In the genomic region with DNA sequence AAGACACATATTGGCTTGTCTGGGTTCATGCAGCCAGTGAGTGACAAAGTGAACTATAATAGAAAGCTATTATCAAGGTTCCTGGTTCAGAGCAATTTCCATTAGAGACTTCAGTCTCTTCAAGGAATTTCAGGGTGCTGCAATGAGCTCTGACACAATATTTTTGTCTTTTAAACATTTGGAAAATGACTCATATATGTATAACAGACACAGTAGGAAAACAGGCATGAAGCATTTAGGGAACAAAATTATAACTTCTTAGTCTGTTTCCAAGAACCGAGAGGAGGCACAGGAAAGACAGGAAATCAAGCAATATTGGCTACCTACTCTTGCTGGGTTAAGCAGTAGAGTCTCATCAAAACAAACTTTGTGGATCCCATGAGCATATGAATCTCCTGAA, we compare ENCODE assay signal across 30 cellular contexts.
DNase-seq lines count a peak whose midpoint lies in the region; ATAC-seq, FAIRE-seq and TF ChIP-seq lines count a peak whose summit lies in the region.
"Had no signal": no experiment of that assay in that cellular context is flagged by ENCODE, and none has a peak within 500 bp of the region (broad histone marks: within the 10 kb centered on the region; RNA-seq: fewer than 3 reads in every experiment).

No MANE protein-coding gene starts in this region.

- H3K36me3 ChIP-seq in GM23338 (ENCODE audit: insufficient read depth) (0 out of 2 replicates have a peak, but pooled peaks cover 4% of the 10 kb centered on the region), bronchial epithelial cell (ENCODE audit: control insufficient read depth, insufficient read depth, low read length) (no peaks in the 10 kb centered on the region), ovary (no peaks in the 10 kb centered on the region)
- H3K36me3 ChIP-seq: adrenal gland, gastrocnemius medialis, SJSA1, vagina had no signal

- H3K4me3 ChIP-seq in AG09309 (ENCODE audit: control insufficient read depth, low read depth, low read length) (no peak overlapping the region), GM23338 (no peak overlapping the region), bronchial epithelial cell (ENCODE audit: low read depth, low read length) (no peak overlapping the region), ovary (no peak overlapping the region)
- H3K4me3 ChIP-seq: A549, adrenal gland, gastrocnemius medialis, SJSA1, vagina had no signal

- no peaks in the 10 kb centered on the region for H3K4me1 ChIP-seq in GM23338 (ENCODE audit: insufficient read depth)
- no peaks in the 10 kb centered on the region for H3K4me1 ChIP-seq in ovary (ENCODE audit: insufficient read depth)
- H3K4me1 ChIP-seq: A549, adrenal gland, gastrocnemius medialis, SJSA1, vagina had no signal

- no peak for FAIRE-seq in bronchial epithelial cell (lab: Jason Lieb, UNC)
- FAIRE-seq: A549, endothelial cell of umbilical vein, islet of Langerhans had no signal

- no peak for TF ChIP-seq CTCF in AG09309 (IDR thresholded peaks at IDR 0.05; ENCODE audit: control insufficient read depth, insufficient read depth, low read depth, low read length, missing control alignments)
- no peak for TF ChIP-seq CTCF in GM23338 (conservative IDR thresholded peaks at IDR 0.05; ENCODE audit: low read depth in 2 of 2)
- TF ChIP-seq CTCF in bronchial epithelial cell (IDR thresholded peaks at IDR 0.05; ENCODE audit: insufficient read depth, low read length, severe bottlenecking): no peak
- TF ChIP-seq CTCF in ovary (IDR thresholded peaks at IDR 0.05): no peak

- intact Hi-C loops in Right ventricle myocardium inferior (cut with DNase I) (no loop called here), ovary (cut with DNase I) (no loop called here)

- no peak overlapping the region for H3K27ac Mint-ChIP-seq in GM23338
- H3K27ac Mint-ChIP-seq: activated CD4-positive, alpha-beta T cell treated with anti-CD3 and anti-CD28 coated beads for 36 hours; natural killer cell; stimulated activated memory B cell treated with anti-CD40 and anti-IgM and Interleukin-4, amounts not matched to agents 10 μg/mL and 1 μg/mL and 100 μg/mL, for 72 hours had no signal

- no peak for TF ChIP-seq POLR2A in ovary (IDR thresholded peaks at IDR 0.05)

- H3K79me2 ChIP-seq in GM23338 (replicated peaks; ENCODE audit: insufficient read depth): no peaks in the 10 kb centered on the region

- H3K9me3 Mint-ChIP-seq in GM23338: peaks cover 15% of the 10 kb centered on the region

- H3K4me1 Mint-ChIP-seq in GM23338: no peaks in the 10 kb centered on the region
- H3K4me1 Mint-ChIP-seq: activated CD4-positive, alpha-beta T cell treated with anti-CD3 and anti-CD28 coated beads for 36 hours; natural killer cell; stimulated activated memory B cell treated with anti-CD40 and anti-IgM and Interleukin-4, amounts not matched to agents 10 μg/mL and 1 μg/mL and 100 μg/mL, for 72 hours had no signal

- no peaks in the 10 kb centered on the region for H4K20me1 ChIP-seq in GM23338 (replicated peaks; ENCODE audit: insufficient read depth)

- peak; percentile 14 for DNase-seq in AG09309 (ENCODE audit: low read depth)
- no peak for DNase-seq in GM23338 (ENCODE audit: low spot score)
- DNase-seq in bronchial epithelial cell (ENCODE audit: low read depth): peak; percentile 21
- peak; percentile 59 for DNase-seq in iris pigment epithelial cell (ENCODE audit: low read depth)
- DNase-seq in Right ventricle myocardium inferior (ENCODE audit: missing footprints): no peak
- DNase-seq in ecto neural progenitor cell (ENCODE audit: low spot score): no peak
- DNase-seq in ovary: no peak
- DNase-seq in NCI-H345 treated with DMSO at 0.1 percent for 48 hours (lab: John Stamatoyannopoulos, UW; ENCODE audit: unreplicated experiment): no peak
- DNase-seq: activated CD4-positive, alpha-beta T cell treated with anti-CD3 and anti-CD28 coated beads for 36 hours; activated CD8-positive, alpha-beta memory T cell treated with anti-CD3 and anti-CD28 coated beads for 24 hours; activated T-cell treated with anti-CD3 and anti-CD28 coated beads, Interleukin-2, amount 50 U/mL, for 1 hour; adrenal gland; Calu3; gastrocnemius medialis; hypothalamus; midbrain; natural killer cell; NCI-H1694 treated with DMSO at 0.1 percent for 48 hours; NCI-H2171; NCI-H526; retina; stimulated activated CD4-positive, alpha-beta T cell treated with anti-CD3 and anti-CD28 coated beads, Interleukin-4, amount 100 ng/mL, for 1 hour had no signal

- H3K9me3 ChIP-seq in ovary: no peaks in the 10 kb centered on the region
- H3K9me3 ChIP-seq: A549, adrenal gland, gastrocnemius medialis, SJSA1 had no signal

- no peak overlapping the region for H3K27ac ChIP-seq in GM23338 (ENCODE audit: low read depth)
- H3K27ac ChIP-seq in ovary: no peak overlapping the region
- H3K27ac ChIP-seq: A549, adrenal gland, C4-2B, gastrocnemius medialis, SJSA1, vagina had no signal

- H3K27me3 Mint-ChIP-seq in GM23338 (ENCODE audit: insufficient read depth, low read depth, poor library complexity): no peaks in the 10 kb centered on the region
- H3K27me3 Mint-ChIP-seq: activated CD4-positive, alpha-beta T cell treated with anti-CD3 and anti-CD28 coated beads for 36 hours had no signal

- H3K4me2 ChIP-seq in GM23338: no peak overlapping the region
- H3K4me2 ChIP-seq: A549 had no signal

- WGBS in ovary, 3 donors: 70 to 81% (median 80%) methylated on average over 1 of the region's 1 CpG

- no peak overlapping the region for H3K4me3 Mint-ChIP-seq in GM23338
- H3K4me3 Mint-ChIP-seq: activated CD4-positive, alpha-beta T cell treated with anti-CD3 and anti-CD28 coated beads for 36 hours; natural killer cell; stimulated activated memory B cell treated with anti-CD40 and anti-IgM and Interleukin-4, amounts not matched to agents 10 μg/mL and 1 μg/mL and 100 μg/mL, for 72 hours had no signal

- peaks cover 17% of the 10 kb centered on the region for H3K36me3 Mint-ChIP-seq in GM23338 (ENCODE audit: low read depth)
- H3K36me3 Mint-ChIP-seq: stimulated activated memory B cell treated with anti-CD40 and anti-IgM and Interleukin-4, amounts not matched to agents 10 μg/mL and 1 μg/mL and 100 μg/mL, for 72 hours had no signal

- ATAC-seq in GM23338 (no peak), Right ventricle myocardium inferior (no peak)
- ATAC-seq: A549; activated CD4-positive, alpha-beta T cell treated with anti-CD3 and anti-CD28 coated beads for 36 hours; gastrocnemius medialis; natural killer cell; Panc1; stimulated activated memory B cell treated with anti-CD40 and anti-IgM and Interleukin-4, amounts not matched to agents 10 μg/mL and 1 μg/mL and 100 μg/mL, for 72 hours had no signal

- no peaks in the 10 kb centered on the region for H3F3A ChIP-seq in GM23338 (replicated peaks; ENCODE audit: low read depth)

- H3K9me2 ChIP-seq in GM23338 (ENCODE audit: insufficient read depth): peaks cover 3% of the 10 kb centered on the region; the same call in 1 of the 2 replicates

- TF ChIP-seq EP300 in ovary (IDR thresholded peaks at IDR 0.05): no peak

- no peaks in the 10 kb centered on the region for H3K27me3 ChIP-seq in GM23338 (ENCODE audit: insufficient read depth)
- H3K27me3 ChIP-seq in bronchial epithelial cell (ENCODE audit: control insufficient read depth, insufficient read depth, low read length): no peaks in the 10 kb centered on the region
- H3K27me3 ChIP-seq in ovary: no peaks in the 10 kb centered on the region
- H3K27me3 ChIP-seq: adrenal gland, gastrocnemius medialis, SJSA1, vagina had no signal

- H2AFZ ChIP-seq in GM23338: peak overlapping the region; percentile 30; the same call in 1 of the 2 replicates

TF ChIP-seq in GM23338, 12 proteins besides CTCF, POLR2A, EP300 and RAD21 (continues in another document):
- TF ChIP-seq EZH2 (IDR thresholded peaks at IDR 0.05; ENCODE audit: low read depth, unreplicated experiment) (no peak), REST (IDR thresholded peaks at IDR 0.05; ENCODE audit: unreplicated experiment) (no peak), STAT1 (IDR thresholded peaks at IDR 0.05; ENCODE audit: unreplicated experiment) (no peak), CREB1 (CRISPR knock-in tag; IDR thresholded peaks at IDR 0.05; ENCODE audit: low read depth) (no peak), ZNF331 (CRISPR knock-in tag; IDR thresholded peaks at IDR 0.05; ENCODE audit: low read depth) (no peak), POLR2AphosphoS5 (IDR thresholded peaks at IDR 0.05; ENCODE audit: low read depth) (no peak), ZNF114 (CRISPR knock-in tag; IDR thresholded peaks at IDR 0.05) (no peak), ETS1 (IDR thresholded peaks at IDR 0.05) (no peak), JUNB (IDR thresholded peaks at IDR 0.05; ENCODE audit: unreplicated experiment) (no peak)

Comparison
In these comparisons a context has a peak if more than half of its experiments do, and no peak if none do; other contexts are left out.
1. DNase-seq: peak in AG09309 (single experiment), bronchial epithelial cell (single experiment) and iris pigment epithelial cell (single experiment); none in GM23338 (single experiment), Right ventricle myocardium inferior (single experiment), ecto neural progenitor cell (single experiment), ovary (0 of 5) and NCI-H345 treated with DMSO at 0.1 percent for 48 hours (single experiment).